In genomic region chr5:103270581-103270980, GRCh38 we compare ENCODE assay signal across 1 cellular context.
TF ChIP-seq lines count a peak whose summit lies in the region.

No MANE protein-coding gene starts in this region.

TF ChIP-seq in A549, 52 proteins besides CTCF, POLR2A, EP300 and RAD21 (continued from another document):
- TF ChIP-seq REST (IDR thresholded peaks at IDR 0.05) (no peak), NPAS2 (CRISPR knock-in tag; IDR thresholded peaks at IDR 0.05; ENCODE audit: borderline replicate concordance) (no peak), JUNB (IDR thresholded peaks at IDR 0.05) (no peak), GATA3 (IDR thresholded peaks at IDR 0.05; ENCODE audit: borderline replicate concordance) (no peak), MAZ (IDR thresholded peaks at IDR 0.05; ENCODE audit: borderline replicate concordance, low read depth, low read length) (no peak), ESRRA (IDR thresholded peaks at IDR 0.05; ENCODE audit: borderline replicate concordance, low read length) (no peak), TP53 (CRISPR knock-in tag; IDR thresholded peaks at IDR 0.05) (no peak)
